In genomic region chr11:122754553-122755322, GRCh38 we compare ENCODE assay signal across 9 cellular contexts.
A peak's percentile ranks its signal among the peaks of the same experiment; 100 is the strongest.
DNase-seq lines count a peak whose midpoint lies in the region; ATAC-seq, FAIRE-seq and TF ChIP-seq lines count a peak whose summit lies in the region.
"Had no signal": no experiment of that assay in that cellular context is flagged by ENCODE, and none has a peak within 500 bp of the region (broad histone marks: within the 10 kb centered on the region; RNA-seq: fewer than 3 reads in every experiment).

No MANE protein-coding gene starts in this region.

- H3K4me3 ChIP-seq in AG04450 (ENCODE audit: low read depth, low read length), result no peak overlapping the region
- H3K4me3 ChIP-seq in NT2/D1 (ENCODE audit: insufficient read length, low read depth), result no peak overlapping the region
- no peak overlapping the region for H3K4me3 ChIP-seq in astrocyte (ENCODE audit: insufficient read depth, low read depth, low read length)

- no peaks in the 10 kb centered on the region for H3K9me3 Mint-ChIP-seq in astrocyte (ENCODE audit: unreplicated experiment)
- no peaks in the 10 kb centered on the region for H3K9me3 Mint-ChIP-seq in naive thymus-derived CD8-positive, alpha-beta T cell

- H3K27me3 Mint-ChIP-seq in astrocyte (ENCODE audit: low read depth, unreplicated experiment), result no peaks in the 10 kb centered on the region
- H3K27me3 Mint-ChIP-seq in naive thymus-derived CD8-positive, alpha-beta T cell, result no peaks in the 10 kb centered on the region

- H3K4me1 ChIP-seq in NT2/D1 (ENCODE audit: insufficient read depth, insufficient read length) (no peaks in the 10 kb centered on the region), astrocyte (ENCODE audit: insufficient read depth, low read length) (peaks cover 10% of the 10 kb centered on the region)

- peak; percentile 59 for FAIRE-seq in GM18507 (lab: Jason Lieb, UNC)
- FAIRE-seq in astrocyte (lab: Jason Lieb, UNC), result peak; percentile 43
- no peak for FAIRE-seq in D721Med (lab: Jason Lieb, UNC)

- H4K20me1 ChIP-seq in astrocyte (ENCODE audit: insufficient read depth, low read length), result peaks cover 56% of the 10 kb centered on the region

- peaks cover 10% of the 10 kb centered on the region for H3K4me1 Mint-ChIP-seq in astrocyte (ENCODE audit: low read depth, unreplicated experiment)
- H3K4me1 Mint-ChIP-seq in naive thymus-derived CD8-positive, alpha-beta T cell, result peaks cover 28 to 82% (median 68%) of the 10 kb centered on the region in 4 donors

- TF ChIP-seq CTCF in AG04450 (IDR thresholded peaks at IDR 0.05; ENCODE audit: low read depth, low read length) (peak; percentile 40), astrocyte (IDR thresholded peaks at IDR 0.05; ENCODE audit: insufficient read depth, low read depth, low read length) (peak; percentile 31), D721Med (IDR thresholded peaks at IDR 0.05; ENCODE audit: insufficient read depth, missing control alignments) (no peak)

- H3K9me3 ChIP-seq in AG04450 (ENCODE audit: control insufficient read depth, insufficient read depth, low read length) (no peaks in the 10 kb centered on the region), NT2/D1 (ENCODE audit: insufficient read depth, low read length) (no peaks in the 10 kb centered on the region), astrocyte (ENCODE audit: insufficient read depth, low read depth, low read length) (no peaks in the 10 kb centered on the region)

- H2AFZ ChIP-seq in astrocyte (ENCODE audit: low read depth, low read length), result no peak overlapping the region

- H3K79me2 ChIP-seq in astrocyte (ENCODE audit: insufficient read depth, low read length), result peaks cover 63% of the 10 kb centered on the region

- CTCF ChIA-PET in AG04450 (lab: Charles Lee), result interaction anchor here (1.2 to 1.9 kb wide), 3 partner anchors 8 to 126 kb away, joined by 3 to 5 read pairs (median 5); no protein-coding TSS in a partner anchor

- no peak overlapping the region for H3K4me2 ChIP-seq in astrocyte (ENCODE audit: low read length)

- H3K36me3 Mint-ChIP-seq in astrocyte (ENCODE audit: low read depth, unreplicated experiment), result peaks cover 1% of the 10 kb centered on the region
- H3K36me3 Mint-ChIP-seq in naive thymus-derived CD8-positive, alpha-beta T cell, result no peaks in the 10 kb centered on the region

- no peak overlapping the region for H3K9ac ChIP-seq in NT2/D1 (ENCODE audit: insufficient read length, low read depth)
- H3K9ac ChIP-seq in astrocyte (ENCODE audit: low read length), result no peak overlapping the region

- peak; percentile 56 to 58 for ATAC-seq in naive thymus-derived CD8-positive, alpha-beta T cell
- ATAC-seq in GM21423 (IDR thresholded peaks at IDR 0.05; ENCODE audit: unreplicated experiment), result no peak

- no peak overlapping the region for H3K27ac Mint-ChIP-seq in astrocyte (ENCODE audit: unreplicated experiment)
- peak overlapping the region in 7 of 10 donors; percentile 9 to 87 (median 67) for H3K27ac Mint-ChIP-seq in naive thymus-derived CD8-positive, alpha-beta T cell

- H3K4me3 Mint-ChIP-seq in astrocyte (ENCODE audit: unreplicated experiment), result no peak overlapping the region
- peak overlapping the region in 1 of 10 donors; percentile 9 for H3K4me3 Mint-ChIP-seq in naive thymus-derived CD8-positive, alpha-beta T cell

- H3K27me3 ChIP-seq in AG04450 (ENCODE audit: control insufficient read depth, insufficient read depth, low read length), result no peaks in the 10 kb centered on the region
- H3K27me3 ChIP-seq in NT2/D1 (ENCODE audit: insufficient read depth, insufficient read length), result no peaks in the 10 kb centered on the region
- no peaks in the 10 kb centered on the region for H3K27me3 ChIP-seq in astrocyte (ENCODE audit: insufficient read depth, low read length)

- no peak overlapping the region for H3K27ac ChIP-seq in AG04450 (ENCODE audit: low read depth, low read length)
- H3K27ac ChIP-seq in astrocyte (ENCODE audit: low read depth, low read length), result no peak overlapping the region
- H3K27ac ChIP-seq: epithelial cell of prostate had no signal

- POLR2A ChIA-PET in AG04450 (lab: Yijun Ruan, JAX), result no interaction called here
- POLR2A ChIA-PET in naive thymus-derived CD8-positive, alpha-beta T cell (lab: Charles Lee), result interaction anchor here (0.9 to 4.0 kb wide), 17 partner anchors 10 to 127 kb away, joined by 3 to 50 read pairs (median 7); partner anchors contain the start of gene UBASH3B

- DNase-seq in AG04450 (ENCODE audit: low read depth, low spot score) (no peak), GM18507 (ENCODE audit: extremely low spot score, insufficient read length, low read depth) (no peak), NT2/D1 (ENCODE audit: low read depth, low spot score) (peak; percentile 32), astrocyte (ENCODE audit: low read depth) (no peak), NCI-H1105 treated with DMSO at 0.1 percent for 48 hours (lab: John Stamatoyannopoulos, UW) (no peak), D721Med (ENCODE audit: insufficient read length, low spot score) (no peak)
- peak in 8 of 10 donors; percentile 12 to 68 (median 44) for DNase-seq in naive thymus-derived CD8-positive, alpha-beta T cell

- H3K36me3 ChIP-seq in NT2/D1 (ENCODE audit: insufficient read depth, insufficient read length, low read length), result no peaks in the 10 kb centered on the region
- no peaks in the 10 kb centered on the region for H3K36me3 ChIP-seq in astrocyte (ENCODE audit: insufficient read depth, low read length)

Comparison
In these comparisons a context has a peak if more than half of its experiments do, and no peak if none do; other contexts are left out.
1. DNase-seq: peak in NT2/D1 (single experiment) and naive thymus-derived CD8-positive, alpha-beta T cell (8 of 10); none in AG04450 (single experiment), GM18507 (single experiment), astrocyte (single experiment), NCI-H1105 treated with DMSO at 0.1 percent for 48 hours (single experiment) and D721Med (single experiment).